ENCODE assay signal across 17 cellular contexts in the genomic region with DNA sequence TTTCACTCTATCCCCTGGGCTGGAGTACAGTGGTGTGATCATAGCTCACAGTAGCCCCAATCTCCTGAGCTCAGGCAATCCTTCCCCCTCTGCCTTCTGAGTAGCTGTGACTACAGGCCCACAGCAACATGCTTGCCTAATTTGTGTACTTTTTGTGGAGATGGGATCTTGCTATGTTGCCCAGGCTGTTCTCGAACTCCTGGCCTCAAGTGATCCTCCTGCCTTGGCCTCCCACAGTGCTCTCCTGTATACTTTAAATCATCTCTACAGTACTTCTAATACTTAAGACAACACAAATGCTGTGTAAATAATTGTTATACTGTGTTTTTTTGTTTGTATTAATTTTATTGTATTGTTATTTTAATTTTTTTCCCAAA. TPM values are rescaled to one million over a fixed set of nuclear protein-coding genes. Genes with fewer than 3 reads are reported as not detected.
A peak's percentile ranks its signal among the peaks of the same experiment; 100 is the strongest.
DNase-seq lines count a peak whose midpoint lies in the region; ATAC-seq, FAIRE-seq and TF ChIP-seq lines count a peak whose summit lies in the region.
"Had no signal": no experiment of that assay in that cellular context is flagged by ENCODE, and none has a peak within 500 bp of the region (broad histone marks: within the 10 kb centered on the region; RNA-seq: fewer than 3 reads in every experiment).

No MANE protein-coding gene starts in this region.

- intact Hi-C loops in endothelial cell of umbilical vein (cut with micrococcal nuclease): loop anchor here (1.0 kb wide), 2 partner anchors 56 to 103 kb away; no protein-coding TSS in a partner anchor

- H3K36me3 ChIP-seq in GM23248 (ENCODE audit: low read depth): no peaks in the 10 kb centered on the region
- no peaks in the 10 kb centered on the region for H3K36me3 ChIP-seq in SJCRH30
- no peaks in the 10 kb centered on the region for H3K36me3 ChIP-seq in endothelial cell of umbilical vein (ENCODE audit: control insufficient read depth in 2 of 2, extremely low read depth in 1 of 2, insufficient read depth in 2 of 2, low read length in 2 of 2)
- H3K36me3 ChIP-seq in skeletal muscle satellite cell (ENCODE audit: insufficient read depth, low read length): no peaks in the 10 kb centered on the region
- H3K36me3 ChIP-seq in HAP-1 (replicated peaks): no peaks in the 10 kb centered on the region
- H3K36me3 ChIP-seq: BE2C had no signal

- ATAC-seq in SK-N-SH treated with all-trans-retinoic acid at 6 μM for 48 hours: no peak
- ATAC-seq: GM23338 had no signal

- H3K4me3 ChIP-seq in GM23248 (no peak overlapping the region), SJCRH30 (no peak overlapping the region), endothelial cell of umbilical vein (replicated peaks in 1 of 3; ENCODE audit: insufficient read depth in 1 of 3, low read depth in 1 of 3, low read length in 3 of 3) (no peak overlapping the region), skeletal muscle satellite cell (ENCODE audit: low read length) (no peak overlapping the region), HAP-1 (no peak overlapping the region)
- H3K4me3 ChIP-seq: GM23338 had no signal

- peaks cover 41% of the 10 kb centered on the region for H3F3A ChIP-seq in GM23248 (ENCODE audit: insufficient read depth)

- H3K9ac ChIP-seq in GM23248: no peak overlapping the region
- no peak overlapping the region for H3K9ac ChIP-seq in endothelial cell of umbilical vein (replicated peaks; ENCODE audit: extremely low read depth, insufficient read depth, low read length)
- H3K9ac ChIP-seq in skeletal muscle satellite cell (ENCODE audit: low read depth, low read length): peak overlapping the region; percentile 15

- no peaks in the 10 kb centered on the region for H3K27me3 ChIP-seq in GM23248 (replicated peaks; ENCODE audit: insufficient read depth)
- H3K27me3 ChIP-seq in SJCRH30: no peaks in the 10 kb centered on the region
- no peaks in the 10 kb centered on the region for H3K27me3 ChIP-seq in endothelial cell of umbilical vein (ENCODE audit: control insufficient read depth in 2 of 2, insufficient read depth in 2 of 2, low read length in 2 of 2)
- no peaks in the 10 kb centered on the region for H3K27me3 ChIP-seq in skeletal muscle satellite cell (ENCODE audit: control insufficient read depth, insufficient read depth, low read length)
- H3K27me3 ChIP-seq in HAP-1 (ENCODE audit: low read depth): no peaks in the 10 kb centered on the region
- H3K27me3 ChIP-seq: BE2C had no signal

- H3K4me1 Mint-ChIP-seq in activated naive CD8-positive, alpha-beta T cell treated with anti-CD3 and anti-CD28 coated beads for 36 hours: no peaks in the 10 kb centered on the region
- H3K4me1 Mint-ChIP-seq: CD4-positive, alpha-beta memory T cell had no signal

- no peaks in the 10 kb centered on the region for H3K79me2 ChIP-seq in GM23248 (ENCODE audit: insufficient read depth)
- H3K79me2 ChIP-seq in endothelial cell of umbilical vein (ENCODE audit: control insufficient read depth, insufficient read depth, low read length): no peaks in the 10 kb centered on the region

- no peaks in the 10 kb centered on the region for H3K9me3 ChIP-seq in GM23248 (ENCODE audit: low read depth)
- no peaks in the 10 kb centered on the region for H3K9me3 ChIP-seq in SJCRH30 (replicated peaks)
- no peaks in the 10 kb centered on the region for H3K9me3 ChIP-seq in endothelial cell of umbilical vein (replicated peaks; ENCODE audit: control insufficient read depth, insufficient read depth, low read length)
- H3K9me3 ChIP-seq in skeletal muscle satellite cell (replicated peaks; ENCODE audit: low read length): no peaks in the 10 kb centered on the region
- no peaks in the 10 kb centered on the region for H3K9me3 ChIP-seq in HAP-1
- H3K9me3 ChIP-seq: BE2C had no signal

- no peaks in the 10 kb centered on the region for H3K9me2 ChIP-seq in GM23248 (ENCODE audit: insufficient read depth)

- no peaks in the 10 kb centered on the region for H4K20me1 ChIP-seq in GM23248 (ENCODE audit: insufficient read depth)
- H4K20me1 ChIP-seq in endothelial cell of umbilical vein (replicated peaks; ENCODE audit: control insufficient read depth, extremely low read depth, insufficient read depth, low read length): no peaks in the 10 kb centered on the region

- peak overlapping the region; percentile 94 for H3K27ac ChIP-seq in GM23248
- peak overlapping the region; percentile 70 for H3K27ac ChIP-seq in SJCRH30
- H3K27ac ChIP-seq in endothelial cell of umbilical vein (ENCODE audit: insufficient read depth, low read depth, low read length): peak overlapping the region; percentile 21

- BruUV-seq in endothelial cell of umbilical vein (replicated peaks; lab: Mats Ljungman, UMichigan): no TSS peak

- no peaks in the 10 kb centered on the region for H3K9me3 Mint-ChIP-seq in activated naive CD8-positive, alpha-beta T cell treated with anti-CD3 and anti-CD28 coated beads for 36 hours
- H3K9me3 Mint-ChIP-seq: GM23338, IgD-negative memory B cell had no signal

- no peak overlapping the region for H3K4me3 Mint-ChIP-seq in activated naive CD8-positive, alpha-beta T cell treated with anti-CD3 and anti-CD28 coated beads for 36 hours
- H3K4me3 Mint-ChIP-seq: CD4-positive, alpha-beta memory T cell; GM23338; IgD-negative memory B cell had no signal

- H3K27me3 Mint-ChIP-seq in activated naive CD8-positive, alpha-beta T cell treated with anti-CD3 and anti-CD28 coated beads for 36 hours: no peaks in the 10 kb centered on the region
- H3K27me3 Mint-ChIP-seq: IgD-negative memory B cell had no signal

- H3K36me3 Mint-ChIP-seq in activated naive CD8-positive, alpha-beta T cell treated with anti-CD3 and anti-CD28 coated beads for 36 hours: no peaks in the 10 kb centered on the region
- H3K36me3 Mint-ChIP-seq: CD4-positive, alpha-beta memory T cell had no signal

- TF ChIP-seq CTCF in endothelial cell of umbilical vein (IDR thresholded peaks at IDR 0.05; ENCODE audit: extremely low read depth in 1 of 2, insufficient read depth in 1 of 2, low read depth in 1 of 2, low read length in 2 of 2): no peak

- H3K9me1 ChIP-seq in endothelial cell of umbilical vein (replicated peaks; ENCODE audit: control insufficient read depth, extremely low read depth, insufficient read depth, low read length): no peaks in the 10 kb centered on the region

- H3K27ac Mint-ChIP-seq in activated naive CD8-positive, alpha-beta T cell treated with anti-CD3 and anti-CD28 coated beads for 36 hours: no peak overlapping the region
- H3K27ac Mint-ChIP-seq: CD4-positive, alpha-beta memory T cell; GM23338; IgD-negative memory B cell had no signal

- in situ Hi-C loops in GM23248 (cut with MboI) (no loop called here), HAP-1 (cut with MboI; ENCODE audit: low sequenced_read_pairs) (no loop called here)

- H2AFZ ChIP-seq in GM23248 (no peak overlapping the region), endothelial cell of umbilical vein (ENCODE audit: low read depth, low read length) (no peak overlapping the region)
- H2AFZ ChIP-seq: GM23338 had no signal

- peak overlapping the region; percentile 58 for H3K4me2 ChIP-seq in GM23248 (ENCODE audit: unreplicated experiment)
- H3K4me2 ChIP-seq in endothelial cell of umbilical vein (ENCODE audit: insufficient read depth, low read length): no peak overlapping the region
- H3K4me2 ChIP-seq in skeletal muscle satellite cell (ENCODE audit: low read length): no peak overlapping the region
- H3K4me2 ChIP-seq: GM23338 had no signal

- dilution Hi-C loops in endothelial cell of umbilical vein (cut with MboI; ENCODE audit: extremely low pct_ligation_motif_present, low sequenced_read_pairs): no loop called here

- POLR2A ChIA-PET in endothelial cell of umbilical vein (lab: Charles Lee): interaction anchor here (0.6 to 1.2 kb wide), 5 partner anchors 12 to 177 kb away, joined by 3 to 11 read pairs (median 3); no protein-coding TSS in a partner anchor

- peaks cover 56% of the 10 kb centered on the region for H3K4me1 ChIP-seq in GM23248 (ENCODE audit: insufficient read depth)
- H3K4me1 ChIP-seq in SJCRH30: peaks cover 25% of the 10 kb centered on the region
- peaks cover 71% of the 10 kb centered on the region for H3K4me1 ChIP-seq in endothelial cell of umbilical vein (ENCODE audit: control insufficient read depth, extremely low read depth, insufficient read depth, low read length)
- H3K4me1 ChIP-seq in skeletal muscle satellite cell (ENCODE audit: control insufficient read depth, insufficient read depth, low read length): peaks cover 69% of the 10 kb centered on the region
- H3K4me1 ChIP-seq in HAP-1: no peaks in the 10 kb centered on the region
- H3K4me1 ChIP-seq: BE2C had no signal

- TF ChIP-seq POLR2A in endothelial cell of umbilical vein (IDR thresholded peaks at IDR 0.05; ENCODE audit: low read depth, low read length): no peak

- no peak for FAIRE-seq in endothelial cell of umbilical vein (lab: Jason Lieb, UNC)

- 100% methylated on average over 1 of the region's 1 CpG for WGBS in GM23248 (ENCODE audit: low coverage in 1 of 2, low lambda C conversion rate in 2 of 2, missing lambda C conversion rate in 2 of 2), 2 experiments

- peak; percentile 27 for DNase-seq in GM23248
- no peak for DNase-seq in SJCRH30
- DNase-seq in endothelial cell of umbilical vein (ENCODE audit: low read depth, low spot score): no peak
- DNase-seq in HAP-1 (ENCODE audit: low spot score in 2 of 2): no peak
- DNase-seq in activated naive CD8-positive, alpha-beta T cell treated with anti-CD3 and anti-CD28 coated beads for 36 hours: no peak
- DNase-seq in activated naive CD4-positive, alpha-beta T cell (lab: John Stamatoyannopoulos, UW): no peak
- DNase-seq: BE2C; CD4-positive, alpha-beta memory T cell; GF-D8; MV-4-11; NCI-H1417 treated with DMSO at 0.1 percent for 48 hours; NCI-H2029 treated with DMSO at 0.1 percent for 48 hours; NCI-H510A had no signal

- CTCF ChIA-PET in endothelial cell of umbilical vein (lab: Charles Lee): interaction anchor here (0.8 to 6.1 kb wide), 9 partner anchors 11 to 78 kb away, joined by 3 to 39 read pairs (median 7); a partner anchor contains a TSS

RNA-seq across cellular contexts. Expression of a gene that starts 39.7 kb away (rescaled TPM):
- 6.1 and 7.6 TPM in 2 replicates for total RNA-seq in GM23248 (2014; rRNA removed; shearing (Covaris generic))
- polyA plus RNA-seq in GM23248 (2016; fragmentation: Nextera tagmentation; extraction: Ambion mirVana) (12.1 and 14.0 TPM in 2 replicates), endothelial cell of umbilical vein (13.9 and 14.1 TPM in 2 replicates)
- total RNA-seq in SJCRH30 (2014; rRNA removed; shearing (Covaris generic)): 1.1 and 1.4 TPM in 2 replicates
- 10.0 and 10.4 TPM in 2 replicates for total RNA-seq in endothelial cell of umbilical vein
- 7.9 and 9.2 TPM in 2 replicates for polyA plus RNA-seq in endothelial cell of umbilical vein (2011; cell fraction: cytosol; rRNA removed)
- polyA plus RNA-seq in endothelial cell of umbilical vein (2011; cell fraction: nucleus; rRNA removed): 4.6 and 5.2 TPM in 2 replicates
- 8.7 TPM in 2 replicates for polyA plus RNA-seq in endothelial cell of umbilical vein (2012)
- polyA minus RNA-seq in endothelial cell of umbilical vein: 4.6 TPM in 2 replicates
- 4.3 TPM for polyA minus RNA-seq in endothelial cell of umbilical vein (2011; cell fraction: cytosol; rRNA and poly(A)+ RNA removed)
- polyA minus RNA-seq in endothelial cell of umbilical vein (2011; cell fraction: nucleus; rRNA and poly(A)+ RNA removed): 0.87 and 2.1 TPM in 2 replicates
- 4.1 and 7.0 TPM in 2 replicates for total RNA-seq in skeletal muscle satellite cell (2012; rRNA removed)
- 1 to 10 TPM; 8.7 TPM for total RNA-seq in activated naive CD8-positive, alpha-beta T cell treated with anti-CD3 and anti-CD28 coated beads for 36 hours

RNA-seq across cellular contexts. Expression of a gene that starts 58.0 kb away (rescaled TPM):
- 167 and 192 TPM in 2 replicates for total RNA-seq in GM23248 (2014; rRNA removed; shearing (Covaris generic))
- polyA plus RNA-seq in GM23248 (2016; fragmentation: Nextera tagmentation; extraction: Ambion mirVana) (122 and 135 TPM in 2 replicates), endothelial cell of umbilical vein (60.9 and 65.2 TPM in 2 replicates)
- 7.8 and 8.1 TPM in 2 replicates for total RNA-seq in SJCRH30 (2014; rRNA removed; shearing (Covaris generic))
- total RNA-seq in endothelial cell of umbilical vein: 119 and 121 TPM in 2 replicates
- 42.0 and 51.0 TPM in 2 replicates for polyA plus RNA-seq in endothelial cell of umbilical vein (2011; cell fraction: cytosol; rRNA removed)
- 71.1 and 99.1 TPM in 2 replicates for polyA plus RNA-seq in endothelial cell of umbilical vein (2011; cell fraction: nucleus; rRNA removed)
- polyA plus RNA-seq in endothelial cell of umbilical vein (2012): 82.1 and 86.7 TPM in 2 replicates
- 45.8 and 47.4 TPM in 2 replicates for polyA minus RNA-seq in endothelial cell of umbilical vein
- polyA minus RNA-seq in endothelial cell of umbilical vein (2011; cell fraction: cytosol; rRNA and poly(A)+ RNA removed): 3.8 TPM
- 26.0 and 56.3 TPM in 2 replicates for polyA minus RNA-seq in endothelial cell of umbilical vein (2011; cell fraction: nucleus; rRNA and poly(A)+ RNA removed)
- 31.2 and 33.6 TPM in 2 replicates for total RNA-seq in skeletal muscle satellite cell (2012; rRNA removed)
- total RNA-seq in activated naive CD8-positive, alpha-beta T cell treated with anti-CD3 and anti-CD28 coated beads for 36 hours: under 1 TPM in 1 of 2 experiments, not detected in 1; 0.18 TPM
- polyA plus RNA-seq: CD4-positive, alpha-beta memory T cell had no signal

Comparison
In these comparisons a context has a peak if more than half of its experiments do, and no peak if none do; other contexts are left out.
1. H3K27ac ChIP-seq: peak in every context shown above with its lines; median percentile 94 in GM23248; 70 in SJCRH30; 21 in endothelial cell of umbilical vein.
2. RNA of a gene that starts 58.0 kb away (total RNA-seq): 167 to 192 TPM in GM23248 and 119 to 121 TPM in endothelial cell of umbilical vein; 7.8 to 8.1 TPM in SJCRH30 and 0.18 TPM in activated naive CD8-positive, alpha-beta T cell treated with anti-CD3 and anti-CD28 coated beads for 36 hours; every median in the first group is over 10 times any median in the second.